ENCODE assay signal across 8 cellular contexts in the genomic region with DNA sequence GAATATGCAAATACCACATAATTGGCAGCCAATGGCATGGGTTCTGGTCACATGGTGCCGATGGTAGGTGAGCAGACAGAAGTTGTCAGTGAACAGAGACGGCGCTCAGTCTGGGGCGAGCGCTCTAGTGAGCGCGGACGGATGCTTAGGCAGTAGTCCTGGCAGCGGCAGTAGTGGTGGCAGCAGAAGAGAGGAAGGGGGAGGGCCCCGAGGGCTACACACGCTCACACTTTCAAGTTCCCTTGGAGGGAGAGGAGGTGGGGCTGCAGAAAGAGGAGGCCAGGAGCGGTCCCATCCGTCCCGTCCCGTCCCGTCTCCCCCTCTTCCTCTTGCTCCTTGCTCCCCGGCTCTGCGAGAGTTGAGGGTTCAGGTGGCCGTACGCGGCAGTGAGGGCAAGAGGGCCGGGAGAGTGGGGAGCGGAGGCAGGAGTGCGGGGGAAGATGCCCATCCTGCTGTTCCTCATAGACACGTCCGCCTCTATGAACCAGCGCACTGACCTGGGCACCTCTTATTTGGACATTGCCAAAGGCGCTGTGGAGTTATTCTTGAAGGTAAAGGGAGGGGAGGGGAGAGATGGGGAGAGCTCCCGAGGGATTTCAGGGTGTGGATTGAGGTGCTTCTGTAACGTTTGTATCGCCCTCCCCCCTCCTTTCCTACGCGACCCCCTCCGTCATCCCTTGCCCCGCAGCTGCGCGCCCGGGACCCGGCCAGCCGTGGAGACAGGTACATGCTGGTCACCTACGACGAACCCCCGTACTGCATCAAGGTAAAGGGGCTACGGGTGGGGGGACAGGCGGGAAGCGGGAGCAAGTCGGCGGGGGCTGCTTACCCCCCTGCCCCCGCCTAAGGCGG. TPM values are rescaled to one million over a fixed set of nuclear protein-coding genes. Genes with fewer than 3 reads are reported as not detected.
DNase-seq lines count a peak whose midpoint lies in the region; ATAC-seq and TF ChIP-seq lines count a peak whose summit lies in the region.

A gene with protein sequence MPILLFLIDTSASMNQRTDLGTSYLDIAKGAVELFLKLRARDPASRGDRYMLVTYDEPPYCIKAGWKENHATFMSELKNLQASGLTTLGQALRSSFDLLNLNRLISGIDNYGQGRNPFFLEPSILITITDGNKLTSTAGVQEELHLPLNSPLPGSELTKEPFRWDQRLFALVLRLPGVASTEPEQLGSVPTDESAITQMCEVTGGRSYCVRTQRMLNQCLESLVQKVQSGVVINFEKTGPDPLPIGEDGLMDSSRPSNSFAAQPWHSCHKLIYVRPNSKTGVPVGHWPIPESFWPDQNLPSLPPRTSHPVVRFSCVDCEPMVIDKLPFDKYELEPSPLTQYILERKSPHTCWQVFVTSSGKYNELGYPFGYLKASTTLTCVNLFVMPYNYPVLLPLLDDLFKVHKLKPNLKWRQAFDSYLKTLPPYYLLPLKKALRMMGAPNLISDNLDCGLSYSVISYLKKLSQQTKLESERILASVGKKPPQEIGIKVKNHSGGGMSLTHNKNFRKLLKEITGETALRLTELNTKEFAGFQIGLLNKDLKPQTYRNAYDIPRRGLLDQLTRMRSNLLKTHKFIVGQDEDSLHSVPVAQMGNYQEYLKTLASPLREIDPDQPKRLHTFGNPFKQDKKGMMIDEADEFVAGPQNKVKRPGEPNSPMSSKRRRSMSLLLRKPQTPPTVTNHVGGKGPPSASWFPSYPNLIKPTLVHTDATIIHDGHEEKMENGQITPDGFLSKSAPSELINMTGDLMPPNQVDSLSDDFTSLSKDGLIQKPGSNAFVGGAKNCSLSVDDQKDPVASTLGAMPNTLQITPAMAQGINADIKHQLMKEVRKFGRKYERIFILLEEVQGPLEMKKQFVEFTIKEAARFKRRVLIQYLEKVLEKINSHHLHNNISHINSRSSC (plus strand): TSS at position 108 of the 852 bp plus-strand sequence. CDS start 333 bp downstream, at position 441.

- H3K36me3 ChIP-seq in H7 (replicated peaks; ENCODE audit: control insufficient read depth, insufficient read depth, low read length) (no peaks in the 10 kb centered on the region), MM.1S (replicated peaks; ENCODE audit: insufficient read depth, low read length) (no peaks in the 10 kb centered on the region), adipocyte (ENCODE audit: control insufficient read depth, insufficient read depth, low read length, severe bottlenecking) (no peaks in the 10 kb centered on the region), upper lobe of left lung (no peaks in the 10 kb centered on the region)

- H3K9me3 Mint-ChIP-seq in T-cell = no peaks in the 10 kb centered on the region

- no peaks in the 10 kb centered on the region for H4K20me1 ChIP-seq in MM.1S (ENCODE audit: insufficient read depth, low read length)

- peak within 1 kb of the TSS; percentile 96 to 98 (median 97) for H3K4me3 Mint-ChIP-seq in T-cell

- H3K27me3 ChIP-seq in H7 (ENCODE audit: control insufficient read depth, insufficient read depth, low read length) = no peaks in the 10 kb centered on the region
- H3K27me3 ChIP-seq in MM.1S (replicated peaks; ENCODE audit: insufficient read depth, low read length) = no peaks in the 10 kb centered on the region
- no peaks in the 10 kb centered on the region for H3K27me3 ChIP-seq in adipocyte (replicated peaks; ENCODE audit: control insufficient read depth, insufficient read depth, low read length)
- H3K27me3 ChIP-seq in upper lobe of left lung = no peaks in the 10 kb centered on the region

- WGBS in upper lobe of left lung, 2 donors = 0 to 40% methylated on average over 22 to 48 of the region's 50 CpGs

- TF ChIP-seq CTCF in MM.1S (IDR thresholded peaks at IDR 0.05; ENCODE audit: low read length) = no peak
- TF ChIP-seq CTCF in upper lobe of left lung (IDR thresholded peaks at IDR 0.05) = peak in 1 of 6 experiments; percentile 12

- peaks cover 8% of the 10 kb centered on the region for H3F3A ChIP-seq in MM.1S (ENCODE audit: insufficient read depth, low read length)

- H3K27ac Mint-ChIP-seq in T-cell = peak within 1 kb of the TSS; percentile 97 to 99

- H3K27me3 Mint-ChIP-seq in T-cell = peaks cover 0 to 10% of the 10 kb centered on the region in 2 donors

- H3K9ac ChIP-seq in MM.1S (ENCODE audit: low read length) = peak within 1 kb of the TSS; percentile 81
- peak within 1 kb of the TSS; percentile 56 for H3K9ac ChIP-seq in adipocyte (ENCODE audit: low read length)

- no peaks in the 10 kb centered on the region for H3K9me2 ChIP-seq in MM.1S (replicated peaks; ENCODE audit: insufficient read depth, low read length)

- intact Hi-C loops in cardiac septum (cut with DNase I) (no loop called here), posterior cingulate gyrus (cut with DNase I) (no loop called here)

- H3K36me3 Mint-ChIP-seq in T-cell = peaks cover under 1% of the 10 kb centered on the region

- CTCF ChIA-PET in T-cell (lab: Charles Lee) = interaction anchor here in 1 of 2 donors (0.9 kb wide), 1 partner anchor 24 kb away, joined by 3 read pairs; no protein-coding TSS in a partner anchor

- H3K4me1 ChIP-seq in MM.1S (ENCODE audit: low read length) (no peaks in the 10 kb centered on the region), adipocyte (ENCODE audit: control insufficient read depth, insufficient read depth, low read length) (no peaks in the 10 kb centered on the region), upper lobe of left lung (peaks cover 0 to 6% (median 2%) of the 10 kb centered on the region in 4 donors)

- H3K79me2 ChIP-seq in MM.1S (ENCODE audit: low read length) = no peaks in the 10 kb centered on the region

- DNase-seq in GM04503 (ENCODE audit: low read depth) (peak; percentile 41), H7 (peak; percentile 66), MM.1S (peak; percentile 90), T-cell (peak; percentile 65 to 93 (median 84)), adipocyte (ENCODE audit: low read depth) (peak; percentile 86), cardiac septum (ENCODE audit: low spot score) (peak; percentile 93), posterior cingulate gyrus (peak; percentile 74 to 97 (median 84)), upper lobe of left lung (peak; percentile 85 to 93)

- TF ChIP-seq EP300 in upper lobe of left lung (IDR thresholded peaks at IDR 0.05) = peak in 1 of 4 donors; percentile 4

- H3K4me3 ChIP-seq in H7 (ENCODE audit: insufficient read depth, low read depth, low read length) (peak within 1 kb of the TSS; percentile 77), MM.1S (ENCODE audit: low read length) (peak within 1 kb of the TSS; percentile 77), adipocyte (ENCODE audit: low read length) (peak within 1 kb of the TSS; percentile 79), upper lobe of left lung (peak within 1 kb of the TSS; percentile 45 to 76 (median 66))

- peaks cover 35 to 39% (median 37%) of the 10 kb centered on the region in 3 donors for H3K4me1 Mint-ChIP-seq in T-cell

- POLR2A ChIA-PET in T-cell (lab: Charles Lee) = no interaction called here

- peak within 1 kb of the TSS; percentile 70 for H2AFZ ChIP-seq in MM.1S (ENCODE audit: low read length)

- ATAC-seq in T-cell (replicated peaks in 1 of 4) = peak; percentile 72 to 77 (median 76)
- peak; percentile 92 to 93 for ATAC-seq in upper lobe of left lung (ENCODE audit: low FRiP score in 2 of 2)

- H3K9me3 ChIP-seq in MM.1S (replicated peaks; ENCODE audit: insufficient read depth, low read length) (no peaks in the 10 kb centered on the region), adipocyte (ENCODE audit: control insufficient read depth, low read length) (no peaks in the 10 kb centered on the region), upper lobe of left lung (no peaks in the 10 kb centered on the region)

- H3K27ac ChIP-seq in MM.1S (ENCODE audit: low read length) (peak within 1 kb of the TSS; percentile 84), upper lobe of left lung (peak within 1 kb of the TSS; percentile 92 to 97 (median 94))

- TF ChIP-seq POLR2A in upper lobe of left lung (IDR thresholded peaks at IDR 0.05) = peak in 3 of 4 donors; percentile 77 to 97 (median 95)

- peak within 1 kb of the TSS; percentile 63 for H3K4me2 ChIP-seq in MM.1S (ENCODE audit: low read depth, low read length)

RNA-seq across cellular contexts. Expression of the gene that starts here (rescaled TPM):
- total RNA-seq in H7 (2014; rRNA removed; shearing (Covaris generic)) = 12.4 and 18.8 TPM in 2 replicates
- 10 to 100 TPM; 28.6 to 41.8 (median 30.4) TPM for total RNA-seq in T-cell
- 3.7 TPM for total RNA-seq in cardiac septum
- total RNA-seq in upper lobe of left lung = 10 to 100 TPM in 2 of 6 donors, 1 to 10 TPM in 4; 3.6 to 21.0 (median 5.7) TPM

Comparison
In these comparisons a context has a peak if more than half of its experiments do, and no peak if none do; other contexts are left out.
1. Peak in every context shown above with its lines: DNase-seq, ATAC-seq, H3K4me3 ChIP-seq and H3K27ac ChIP-seq.
2. DNase-seq: peak in every context shown above with its lines; median percentile 93 in cardiac septum; 90 in MM.1S; 89 in upper lobe of left lung; 86 in adipocyte; 84 in T-cell; 84 in posterior cingulate gyrus; 66 in H7; 41 in GM04503.